ENCODE assay signal across 10 cellular contexts in the genomic region with DNA sequence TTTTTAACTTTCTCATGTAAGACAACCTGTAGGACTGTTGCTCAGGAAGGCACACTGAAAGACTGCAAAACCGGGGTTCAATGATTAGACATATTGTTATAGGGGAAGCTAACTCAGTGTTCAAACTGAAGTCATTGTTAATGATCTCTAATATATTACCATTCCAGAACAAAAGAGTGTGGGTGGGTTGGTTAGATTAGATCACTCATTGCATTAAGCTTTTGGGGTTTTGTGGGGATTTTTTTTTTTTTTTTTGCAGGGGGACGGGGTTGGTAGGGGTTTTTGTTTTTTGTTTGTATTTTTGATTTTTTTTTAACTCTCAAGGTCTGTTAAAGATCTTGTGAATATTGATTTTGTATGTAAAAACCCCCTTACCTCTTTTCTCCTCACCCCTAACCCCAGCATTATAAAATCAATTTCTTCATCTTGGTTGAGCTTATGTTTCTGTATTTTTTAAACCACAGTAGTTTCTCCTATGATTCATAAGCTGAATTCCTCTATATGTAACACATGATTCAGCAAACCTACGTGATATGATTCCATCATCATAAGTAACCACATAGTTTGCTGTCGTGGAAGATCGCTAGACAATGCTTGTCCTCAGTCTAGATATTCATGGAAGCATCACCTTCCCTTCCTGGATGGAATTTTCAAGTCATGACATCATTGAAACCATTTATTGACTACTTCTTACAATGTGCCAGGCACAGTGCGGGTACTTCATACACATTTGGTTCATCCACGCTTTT.
DNase-seq lines count a peak whose midpoint lies in the region; ATAC-seq and TF ChIP-seq lines count a peak whose summit lies in the region.
"Had no signal": no experiment of that assay in that cellular context is flagged by ENCODE, and none has a peak within 500 bp of the region (broad histone marks: within the 10 kb centered on the region; RNA-seq: fewer than 3 reads in every experiment).

No MANE protein-coding gene starts in this region.

- peak; percentile 8 for DNase-seq in activated CD4-positive, alpha-beta T cell treated with anti-CD3 and anti-CD28 coated beads for 36 hours
- no peak for DNase-seq in activated CD4-positive, alpha-beta T cell treated with anti-CD3 and anti-CD28 coated beads, Interleukin-2, amount 10 ng/mL, durations not matched to agents 7 days and 5 days
- peak; percentile 91 for DNase-seq in amniotic epithelial cell (ENCODE audit: low read depth)
- DNase-seq in skeletal muscle cell (ENCODE audit: low read depth): peak; percentile 88
- DNase-seq in mesothelial cell of epicardium (ENCODE audit: low spot score in 2 of 2, unreplicated experiment in 2 of 2): no peak
- no peak for DNase-seq in right atrium auricular region (ENCODE audit: low spot score)
- DNase-seq: heart right ventricle, SJCRH30 had no signal

- TF ChIP-seq CTCF in mesothelial cell of epicardium (IDR thresholded peaks at IDR 0.05; ENCODE audit: unreplicated experiment): no peak
- no peak for TF ChIP-seq CTCF in right atrium auricular region (IDR thresholded peaks at IDR 0.05)

- H3K4me1 ChIP-seq in right atrium auricular region: peaks cover 0 to 7% of the 10 kb centered on the region in 2 donors

- no peaks in the 10 kb centered on the region for H3K27me3 ChIP-seq in right atrium auricular region
- H3K27me3 ChIP-seq: heart right ventricle, SJCRH30 had no signal

- peaks cover 33% of the 10 kb centered on the region for H3K27me3 Mint-ChIP-seq in activated CD4-positive, alpha-beta T cell treated with anti-CD3 and anti-CD28 coated beads for 36 hours
- H3K27me3 Mint-ChIP-seq in activated CD4-positive, alpha-beta T cell treated with anti-CD3 and anti-CD28 coated beads, Interleukin-2, amount 10 ng/mL, durations not matched to agents 7 days and 5 days: peaks cover 7% of the 10 kb centered on the region
- no peaks in the 10 kb centered on the region for H3K27me3 Mint-ChIP-seq in mesothelial cell of epicardium (ENCODE audit: low read depth)

- intact Hi-C loops in activated CD4-positive, alpha-beta T cell treated with anti-CD3 and anti-CD28 coated beads for 36 hours (cut with DNase I, micrococcal nuclease): loop anchor here (1.0 to 5.0 kb wide), 8 partner anchors 84 to 726 kb away; a partner anchor contains a TSS

- no peaks in the 10 kb centered on the region for H3K36me3 ChIP-seq in right atrium auricular region
- H3K36me3 ChIP-seq: heart right ventricle, SJCRH30 had no signal

- no peak overlapping the region for H3K27ac ChIP-seq in right atrium auricular region
- H3K27ac ChIP-seq: heart right ventricle, SJCRH30 had no signal

- CTCF ChIA-PET in activated CD4-positive, alpha-beta T cell treated with anti-CD3 and anti-CD28 coated beads for 36 hours (lab: Charles Lee): interaction anchor here (0.7 kb wide), 2 partner anchors 51 to 155 kb away, joined by 3 to 6 read pairs; no protein-coding TSS in a partner anchor
- CTCF ChIA-PET in activated CD4-positive, alpha-beta T cell treated with anti-CD3 and anti-CD28 coated beads, Interleukin-2, amount 10 ng/mL, durations not matched to agents 7 days and 5 days (lab: Charles Lee): interaction anchor here (0.6 to 1.2 kb wide), 3 partner anchors 16 to 449 kb away, joined by 3 to 5 read pairs (median 5); no protein-coding TSS in a partner anchor

- no peaks in the 10 kb centered on the region for H3K9me3 Mint-ChIP-seq in activated CD4-positive, alpha-beta T cell treated with anti-CD3 and anti-CD28 coated beads for 36 hours (ENCODE audit: low read depth)
- peaks cover 3% of the 10 kb centered on the region for H3K9me3 Mint-ChIP-seq in activated CD4-positive, alpha-beta T cell treated with anti-CD3 and anti-CD28 coated beads, Interleukin-2, amount 10 ng/mL, durations not matched to agents 7 days and 5 days
- H3K9me3 Mint-ChIP-seq in mesothelial cell of epicardium: no peaks in the 10 kb centered on the region

- H3K4me1 Mint-ChIP-seq in activated CD4-positive, alpha-beta T cell treated with anti-CD3 and anti-CD28 coated beads for 36 hours: peaks cover 24% of the 10 kb centered on the region
- H3K4me1 Mint-ChIP-seq in activated CD4-positive, alpha-beta T cell treated with anti-CD3 and anti-CD28 coated beads, Interleukin-2, amount 10 ng/mL, durations not matched to agents 7 days and 5 days: peaks cover 11% of the 10 kb centered on the region
- H3K4me1 Mint-ChIP-seq in mesothelial cell of epicardium: peaks cover 45% of the 10 kb centered on the region

- H3K4me3 ChIP-seq in skeletal muscle cell (ENCODE audit: low read depth, low read length) (no peak overlapping the region), right atrium auricular region (no peak overlapping the region)
- H3K4me3 ChIP-seq: heart right ventricle, SJCRH30 had no signal

- H3K27ac Mint-ChIP-seq in activated CD4-positive, alpha-beta T cell treated with anti-CD3 and anti-CD28 coated beads for 36 hours: no peak overlapping the region
- no peak overlapping the region for H3K27ac Mint-ChIP-seq in activated CD4-positive, alpha-beta T cell treated with anti-CD3 and anti-CD28 coated beads, Interleukin-2, amount 10 ng/mL, durations not matched to agents 7 days and 5 days
- H3K27ac Mint-ChIP-seq in mesothelial cell of epicardium: no peak overlapping the region

- no peaks in the 10 kb centered on the region for H3K36me3 Mint-ChIP-seq in activated CD4-positive, alpha-beta T cell treated with anti-CD3 and anti-CD28 coated beads for 36 hours (ENCODE audit: low read depth)
- H3K36me3 Mint-ChIP-seq in activated CD4-positive, alpha-beta T cell treated with anti-CD3 and anti-CD28 coated beads, Interleukin-2, amount 10 ng/mL, durations not matched to agents 7 days and 5 days (ENCODE audit: low read depth): no peaks in the 10 kb centered on the region
- no peaks in the 10 kb centered on the region for H3K36me3 Mint-ChIP-seq in mesothelial cell of epicardium

- H3K9me3 ChIP-seq in right atrium auricular region: no peaks in the 10 kb centered on the region
- H3K9me3 ChIP-seq: heart right ventricle, SJCRH30 had no signal

- ATAC-seq in activated CD4-positive, alpha-beta T cell treated with anti-CD3 and anti-CD28 coated beads for 36 hours: peak; percentile 84
- ATAC-seq in HG03060 (IDR thresholded peaks at IDR 0.05; ENCODE audit: low read depth, unreplicated experiment): peak; percentile 45
- ATAC-seq in HG02571 (IDR thresholded peaks at IDR 0.05; ENCODE audit: unreplicated experiment): no peak
- ATAC-seq: heart right ventricle had no signal

- POLR2A ChIA-PET in activated CD4-positive, alpha-beta T cell treated with anti-CD3 and anti-CD28 coated beads for 36 hours (lab: Charles Lee): no interaction called here
- POLR2A ChIA-PET in activated CD4-positive, alpha-beta T cell treated with anti-CD3 and anti-CD28 coated beads, Interleukin-2, amount 10 ng/mL, durations not matched to agents 7 days and 5 days (lab: Charles Lee): no interaction called here

- H3K4me3 Mint-ChIP-seq in activated CD4-positive, alpha-beta T cell treated with anti-CD3 and anti-CD28 coated beads for 36 hours: no peak overlapping the region
- no peak overlapping the region for H3K4me3 Mint-ChIP-seq in activated CD4-positive, alpha-beta T cell treated with anti-CD3 and anti-CD28 coated beads, Interleukin-2, amount 10 ng/mL, durations not matched to agents 7 days and 5 days
- H3K4me3 Mint-ChIP-seq in mesothelial cell of epicardium: no peak overlapping the region

Comparison
In these comparisons a context has a peak if more than half of its experiments do, and no peak if none do; other contexts are left out.
1. DNase-seq: peak in activated CD4-positive, alpha-beta T cell treated with anti-CD3 and anti-CD28 coated beads for 36 hours (single experiment), amniotic epithelial cell (single experiment) and skeletal muscle cell (single experiment); none in activated CD4-positive, alpha-beta T cell treated with anti-CD3 and anti-CD28 coated beads, Interleukin-2, amount 10 ng/mL, durations not matched to agents 7 days and 5 days (single experiment), mesothelial cell of epicardium (0 of 2) and right atrium auricular region (single experiment).